Comparison of ENCODE assay signal across 12 cellular contexts in the genomic region with DNA sequence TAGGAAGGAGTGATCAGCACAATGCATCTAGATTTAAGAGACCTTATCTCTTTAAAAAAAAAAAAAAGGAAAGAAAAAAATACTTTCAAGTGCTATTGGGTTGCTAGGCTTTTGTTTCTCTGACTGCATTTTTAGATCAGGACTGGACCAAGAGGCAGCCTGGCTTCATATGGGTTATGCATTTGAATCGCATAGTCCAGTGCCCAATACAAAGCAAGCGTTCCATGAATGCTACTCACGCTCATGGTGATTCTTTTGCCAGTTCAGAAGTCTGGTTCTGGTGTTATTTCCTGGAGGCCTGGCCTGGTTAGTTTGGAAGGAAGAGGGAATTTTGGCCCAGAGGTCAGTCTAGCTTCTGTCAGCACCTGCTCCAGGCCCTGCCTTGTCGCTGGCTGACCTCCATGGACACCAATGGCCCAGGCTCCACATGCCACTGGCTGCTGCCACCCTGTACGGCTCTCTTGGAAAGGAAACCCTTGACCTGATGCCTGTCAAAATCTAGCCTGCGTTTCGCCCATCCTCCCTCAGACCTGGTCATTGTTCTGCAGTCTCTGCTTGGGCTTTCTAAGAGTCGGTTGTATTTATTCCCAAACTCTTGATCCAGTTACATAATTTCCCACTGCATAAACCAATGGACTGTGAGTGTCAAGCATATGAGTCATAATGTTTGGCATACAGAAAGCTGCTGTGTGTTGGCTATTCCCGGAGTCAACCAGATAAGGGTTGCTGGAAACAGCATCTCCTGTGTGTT.
DNase-seq lines count a peak whose midpoint lies in the region; ATAC-seq and TF ChIP-seq lines count a peak whose summit lies in the region.
"Had no signal": no experiment of that assay in that cellular context is flagged by ENCODE, and none has a peak within 500 bp of the region (broad histone marks: within the 10 kb centered on the region; RNA-seq: fewer than 3 reads in every experiment).

No MANE protein-coding gene starts in this region.

- DNase-seq in AG08396 (ENCODE audit: low spot score) (peak; percentile 43), NCI-H2029 (lab: John Stamatoyannopoulos, UW) (peak; percentile 47), fibroblast of pulmonary artery (ENCODE audit: low read depth) (peak; percentile 32), omental fat pad (ENCODE audit: low spot score) (no peak), iPS-NIHi7 (ENCODE audit: extremely low spot score) (no peak), germinal center (ENCODE audit: low spot score) (no peak)
- DNase-seq: natural killer cell; NCI-H526 treated with DMSO at 0.1 percent for 48 hours; stimulated activated CD4-positive, alpha-beta T cell treated with anti-CD3 and anti-CD28 coated beads, Interleukin-2, amount 100 ng/mL, for 48 hours had no signal

- ATAC-seq in omental fat pad (ENCODE audit: low FRiP score) (peak; percentile 92), HG03442 (IDR thresholded peaks at IDR 0.05; ENCODE audit: unreplicated experiment) (no peak), GM18858 (IDR thresholded peaks at IDR 0.05; ENCODE audit: unreplicated experiment) (no peak)
- ATAC-seq: K562, natural killer cell had no signal

- no peak overlapping the region for H3K4me3 ChIP-seq in fibroblast of pulmonary artery (replicated peaks; ENCODE audit: low read depth, low read length)
- H3K4me3 ChIP-seq: K562 had no signal

- no peak for TF ChIP-seq CTCF in fibroblast of pulmonary artery (IDR thresholded peaks at IDR 0.05; ENCODE audit: low read length, missing control alignments)
- TF ChIP-seq CTCF in omental fat pad (IDR thresholded peaks at IDR 0.05), result no peak

Comparison
In these comparisons a context has a peak if more than half of its experiments do, and no peak if none do; other contexts are left out.
1. DNase-seq: peak in AG08396 (single experiment), NCI-H2029 (single experiment) and fibroblast of pulmonary artery (single experiment); none in omental fat pad (single experiment), iPS-NIHi7 (single experiment) and germinal center (single experiment).